ENCODE assay signal across 8 cellular contexts in the genomic region with DNA sequence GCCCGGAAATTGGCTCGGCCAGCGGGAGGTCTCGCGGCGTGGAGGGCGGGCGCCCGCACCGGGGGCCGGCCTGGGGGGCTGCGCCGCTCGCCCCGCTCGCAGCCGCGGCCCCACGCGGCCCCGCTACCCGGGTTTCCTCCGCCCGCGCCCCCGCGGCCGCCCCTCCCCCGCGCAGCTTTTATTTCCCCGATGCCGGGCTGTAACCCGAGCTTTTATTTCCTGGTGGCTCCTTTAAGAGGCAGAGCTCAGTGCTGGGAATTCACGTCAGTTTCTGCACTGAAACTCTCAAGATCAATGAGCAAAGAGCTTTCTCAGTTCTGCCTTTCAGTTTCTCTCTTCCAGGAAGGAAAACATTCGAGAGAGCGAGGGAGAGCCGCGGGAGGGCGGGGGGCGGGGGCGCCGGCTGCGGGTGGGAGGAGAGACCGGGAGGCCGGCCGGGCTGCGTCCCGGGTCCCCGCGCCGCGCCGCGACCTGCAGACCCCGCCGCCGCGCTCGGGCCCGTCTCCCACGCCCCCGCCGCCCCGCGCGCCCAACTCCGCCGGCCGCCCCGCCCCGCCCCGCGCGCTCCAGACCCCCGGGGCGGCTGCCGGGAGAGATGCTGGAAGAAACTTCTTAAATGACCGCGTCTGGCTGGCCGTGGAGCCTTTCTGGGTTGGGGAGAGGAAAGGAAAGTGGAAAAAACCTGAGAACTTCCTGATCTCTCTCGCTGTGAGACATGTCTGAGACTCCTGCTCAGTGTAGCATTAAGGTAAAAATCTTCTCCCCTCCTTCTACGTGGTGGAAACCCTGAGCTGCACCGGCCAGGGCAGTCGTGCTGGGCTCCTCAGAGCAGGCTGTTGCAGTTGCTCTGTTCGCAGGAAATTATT. TPM values are rescaled to one million over a fixed set of nuclear protein-coding genes. Genes with fewer than 3 reads are reported as not detected.
A peak's percentile ranks its signal among the peaks of the same experiment; 100 is the strongest.
DNase-seq lines count a peak whose midpoint lies in the region; ATAC-seq, FAIRE-seq and TF ChIP-seq lines count a peak whose summit lies in the region.

A gene (plus strand): TSS at position 262 of the 866 bp plus-strand sequence. CDS start 454 bp downstream, at position 716.

- intact Hi-C loops in kidney (cut with DNase I), result no loop called here

- no peaks in the 10 kb centered on the region for H3K9me3 ChIP-seq in kidney (ENCODE audit: control insufficient read depth in 1 of 2, low read length in 2 of 2)

- H3K36me3 ChIP-seq in kidney (ENCODE audit: control insufficient read depth in 1 of 2, insufficient read depth in 2 of 2, low read length in 2 of 2), result no peaks in the 10 kb centered on the region

- peak within 1 kb of the TSS; percentile 93 to 94 for H3K27ac ChIP-seq in kidney (ENCODE audit: low read depth in 2 of 2, low read length in 2 of 2)

- peak within 1 kb of the TSS; percentile 96 to 97 for H3K4me3 ChIP-seq in kidney (ENCODE audit: low read length in 2 of 2)

- no peak for FAIRE-seq in kidney (lab: Jason Lieb, UNC)

- TF ChIP-seq CTCF in kidney (IDR thresholded peaks at IDR 0.05; ENCODE audit: borderline replicate concordance, extremely low read depth, insufficient read depth), result no peak

- DNase-seq in AG08395 (ENCODE audit: low spot score) (peak; percentile 74), NCI-H226 (peak; percentile 77), cerebellum (ENCODE audit: low spot score) (peak; percentile 53), kidney (peak; percentile 89)
- DNase-seq in activated CD4-positive, CD25-positive, alpha-beta regulatory T cell treated with anti-CD3 and anti-CD28 coated beads, Interleukin-2, amount 50 U/mL, for 72 hours, result peak; percentile 70
- peak; percentile 39 to 76 for DNase-seq in stimulated activated CD4-positive, alpha-beta T cell treated with anti-CD3 and anti-CD28 coated beads, Interleukin-15, amount 100 ng/mL, for 1 hour (ENCODE audit: low read depth in 1 of 2, low spot score in 1 of 2)

- ATAC-seq in GM18870 (IDR thresholded peaks at IDR 0.05; ENCODE audit: unreplicated experiment) (peak; percentile 43), HG03103 (IDR thresholded peaks at IDR 0.05; ENCODE audit: low read depth, unreplicated experiment) (peak; percentile 42)

- peak within 1 kb of the TSS; percentile 41 to 96 for H3K9ac ChIP-seq in kidney (ENCODE audit: low read length in 2 of 2)

- H3K4me1 ChIP-seq in kidney (ENCODE audit: control insufficient read depth in 1 of 2, insufficient read depth in 1 of 2, low read depth in 1 of 2, low read length in 2 of 2), result peaks cover 12 to 13% of the 10 kb centered on the region in 2 donors

RNA-seq across cellular contexts. Expression of the gene that starts here (rescaled TPM):
- total RNA-seq in cerebellum, result 4.8 TPM
- 59.8 TPM for total RNA-seq in kidney
- polyA plus RNA-seq in kidney (ENCODE audit: insufficient read depth, low read depth, low replicate concordance), result 5.2 TPM

Comparison
In these comparisons a context has a peak if more than half of its experiments do, and no peak if none do; other contexts are left out.
1. Peak in every context shown above with its lines: DNase-seq, ATAC-seq, H3K4me3 ChIP-seq and H3K27ac ChIP-seq.
2. RNA of the gene that starts here (total RNA-seq): 59.8 TPM in kidney (single experiment); 4.8 TPM in cerebellum (single experiment); every median in the first group is over 10 times any median in the second.